In the genomic region with DNA sequence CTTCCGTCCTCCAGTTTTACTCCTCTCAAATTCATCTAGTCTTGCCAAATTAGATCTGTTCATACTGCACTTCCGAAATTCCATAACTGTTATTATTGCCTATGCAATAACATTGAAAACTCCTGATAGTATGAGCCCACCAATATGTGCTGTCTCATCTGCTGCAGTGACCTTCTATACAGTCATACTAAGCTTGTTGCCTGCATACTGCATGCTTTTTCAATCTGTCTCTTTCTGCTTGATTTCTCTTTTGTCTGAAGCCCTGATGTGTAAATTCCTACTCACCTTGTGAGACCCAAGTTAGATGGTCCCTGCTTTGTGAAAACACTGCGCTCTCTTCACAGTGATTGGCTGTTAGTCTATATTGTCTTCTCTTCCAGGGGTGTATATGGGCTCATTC, we compare ENCODE assay signal across 13 cellular contexts. TPM values are rescaled to one million over a fixed set of nuclear protein-coding genes. Genes with fewer than 3 reads are reported as not detected.
A peak's percentile ranks its signal among the peaks of the same experiment; 100 is the strongest.
DNase-seq lines count a peak whose midpoint lies in the region; ATAC-seq, FAIRE-seq and TF ChIP-seq lines count a peak whose summit lies in the region.
"Had no signal": no experiment of that assay in that cellular context is flagged by ENCODE, and none has a peak within 500 bp of the region (broad histone marks: within the 10 kb centered on the region; RNA-seq: fewer than 3 reads in every experiment).

No MANE protein-coding gene starts in this region.

- H3K27ac Mint-ChIP-seq in neural progenitor cell = no peak overlapping the region
- H3K27ac Mint-ChIP-seq: stimulated activated naive CD8-positive, alpha-beta T cell treated with anti-CD3 and anti-CD28 coated beads, Interleukin-15, Interleukin-2, amounts not matched to agents 100 ng/mL and 50 ng/mL, for 24 hours; T-helper 1 cell treated with Interleukin-12 subunit alpha and Interleukin-12 subunit beta and Interleukin-4 antibody, amounts not matched to agents 30 μg/mL and 1 μg/mL, for 36 hours had no signal

- H3K4me1 ChIP-seq in H1 (replicated peaks in 1 of 4; ENCODE audit: control insufficient read depth in 3 of 4, insufficient read depth in 4 of 4, low read length in 3 of 4) (peaks cover 0 to 3% (median 0%) of the 10 kb centered on the region in 4 experiments; a peak in 3 of 7 replicates), neural progenitor cell (peaks cover 23% of the 10 kb centered on the region)

- 66% methylated on average over 3 of the region's 3 CpGs; no CpG with 5 or more reads in 1 of the 2 experiments for WGBS in H1 (ENCODE audit: extremely low coverage in 1 of 2, insufficient coverage in 1 of 2, insufficient read length in 1 of 2, insufficient replicate concordance in 2 of 2, low coverage in 1 of 2, low lambda C conversion rate in 2 of 2, missing lambda C conversion rate in 1 of 2), 2 experiments

- peak overlapping the region; percentile 82 to 94 for H3K4me2 ChIP-seq in H1 (ENCODE audit: insufficient read depth in 1 of 2, low read depth in 2 of 2, low read length in 2 of 2)
- peak overlapping the region; percentile 99 for H3K4me2 ChIP-seq in neural progenitor cell

- H3K36me3 Mint-ChIP-seq in neural progenitor cell = peaks cover 2% of the 10 kb centered on the region

- peaks cover 4% of the 10 kb centered on the region for H3K79me1 ChIP-seq in H1 (ENCODE audit: low read depth, low read length)

- no peak for TF ChIP-seq RAD21 in H1 (IDR thresholded peaks at IDR 0.05 in 1 of 2, conservative IDR thresholded peaks at IDR 0.05 in 1 of 2; ENCODE audit: low read depth in 2 of 2, low read length in 2 of 2)

- H4K20me1 ChIP-seq in H1 (replicated peaks in 1 of 2; ENCODE audit: control insufficient read depth in 1 of 2, insufficient read depth in 2 of 2, low read length in 2 of 2) (peaks cover 0 to 2% of the 10 kb centered on the region in 2 experiments), neural progenitor cell (ENCODE audit: low read depth) (peaks cover 37% of the 10 kb centered on the region)

- H3K79me2 ChIP-seq in H1 (ENCODE audit: control insufficient read depth in 1 of 2, insufficient read depth in 2 of 2, low read length in 2 of 2) (peaks cover 30 to 71% of the 10 kb centered on the region in 2 experiments), neural progenitor cell (ENCODE audit: low read depth) (peaks cover 69% of the 10 kb centered on the region)

- TF ChIP-seq EP300 in H1 (IDR thresholded peaks at IDR 0.05; ENCODE audit: borderline replicate concordance in 1 of 2, low read depth in 2 of 2, low read length in 2 of 2) = no peak

- POLR2A ChIA-PET in H1 (lab: Charles Lee; ENCODE audit: partially characterized antibody) = interaction anchor here (5.8 kb wide), 1 partner anchor 30 kb away, joined by 37 read pairs; a partner anchor contains a TSS

- no peak overlapping the region for H2BK120ac ChIP-seq in H1 (replicated peaks; ENCODE audit: low read depth, low read length)

- no peaks in the 10 kb centered on the region for H3K9me3 Mint-ChIP-seq in neural progenitor cell
- H3K9me3 Mint-ChIP-seq: stimulated activated naive CD8-positive, alpha-beta T cell treated with anti-CD3 and anti-CD28 coated beads, Interleukin-15, Interleukin-2, amounts not matched to agents 100 ng/mL and 50 ng/mL, for 24 hours; T-helper 1 cell treated with Interleukin-12 subunit alpha and Interleukin-12 subunit beta and Interleukin-4 antibody, amounts not matched to agents 30 μg/mL and 1 μg/mL, for 36 hours had no signal

- no peak overlapping the region for H4K8ac ChIP-seq in H1 (ENCODE audit: extremely low read depth, insufficient read depth, low read length)

- H3K9ac ChIP-seq in H1 (replicated peaks in 1 of 4; ENCODE audit: extremely low read depth in 1 of 4, low read depth in 3 of 4, low read length in 3 of 4) = peak overlapping the region in 2 of 4 experiments; percentile 39 to 88; a peak in 1 of 7 replicates
- peak overlapping the region; percentile 92 for H3K9ac ChIP-seq in neural progenitor cell

- no peak overlapping the region for H4K5ac ChIP-seq in H1 (ENCODE audit: insufficient read length, low read depth, low read length)

- H2AFZ ChIP-seq in H1 (ENCODE audit: low read length) (no peak overlapping the region), neural progenitor cell (replicated peaks) (no peak overlapping the region)

- no peak for FAIRE-seq in H1 (lab: Jason Lieb, UNC)

- H3K4ac ChIP-seq in H1 (replicated peaks; ENCODE audit: insufficient read length, low read depth, low read length) = no peak overlapping the region

- ATAC-seq in stimulated activated naive CD8-positive, alpha-beta T cell treated with anti-CD3 and anti-CD28 coated beads, Interleukin-15, Interleukin-2, amounts not matched to agents 100 U/mL and 50 U/mL, for 24 hours = no peak
- ATAC-seq in GM18858 (IDR thresholded peaks at IDR 0.05; ENCODE audit: unreplicated experiment) = no peak

- no peak overlapping the region for H2BK12ac ChIP-seq in H1 (ENCODE audit: low read depth, low read length)

- TF ChIP-seq POLR2A in H1 (IDR thresholded peaks at IDR 0.05; ENCODE audit: control extremely low read depth in 1 of 2, low read depth in 2 of 2, low read length in 2 of 2) = no peak

- H3K23me2 ChIP-seq in H1 (ENCODE audit: low read depth, low read length) = peaks cover 5% of the 10 kb centered on the region

- H3K14ac ChIP-seq in H1 (ENCODE audit: insufficient read length) = no peak overlapping the region

- no peaks in the 10 kb centered on the region for H3K9me3 ChIP-seq in H1 (ENCODE audit: insufficient read depth in 2 of 2, low read depth in 1 of 2, low read length in 1 of 2)
- no peaks in the 10 kb centered on the region for H3K9me3 ChIP-seq in neural progenitor cell (ENCODE audit: low read depth)

- H4K91ac ChIP-seq in H1 (replicated peaks; ENCODE audit: insufficient read length, low read length) = no peak overlapping the region

- H3K18ac ChIP-seq in H1 (ENCODE audit: extremely low read depth, low read length) = no peak overlapping the region

- no peak overlapping the region for H2BK15ac ChIP-seq in H1 (ENCODE audit: low read length)

- H2BK20ac ChIP-seq in H1 (ENCODE audit: low read length) = no peak overlapping the region

- peaks cover 13% of the 10 kb centered on the region for H3F3A ChIP-seq in neural progenitor cell (ENCODE audit: low read depth)

- H3K27ac ChIP-seq in H1 (ENCODE audit: low read depth, low read length) = no peak overlapping the region
- H3K27ac ChIP-seq in neural progenitor cell = no peak overlapping the region

- peak overlapping the region; percentile 96 for H3K4me3 ChIP-seq in AG10803 (ENCODE audit: low read length)
- peak overlapping the region; percentile 81 for H3K4me3 ChIP-seq in LNCaP clone FGC (ENCODE audit: low read depth, low read length)
- H3K4me3 ChIP-seq in H1 (ENCODE audit: extremely low read depth in 1 of 4, insufficient read depth in 2 of 4, low read depth in 3 of 4, low read length in 4 of 4) = peak overlapping the region; percentile 98 to 99 (median 99); a peak in 7 of 8 replicates
- H3K4me3 ChIP-seq in neural progenitor cell = peak overlapping the region; percentile 95

- peaks cover 13% of the 10 kb centered on the region for H3K4me1 Mint-ChIP-seq in neural progenitor cell

- no peak for TF ChIP-seq CTCF in AG10803 (conservative IDR thresholded peaks at IDR 0.05; ENCODE audit: low read length)
- TF ChIP-seq CTCF in LNCaP clone FGC (IDR thresholded peaks at IDR 0.05; ENCODE audit: control insufficient read depth, extremely low read depth, insufficient read depth) = no peak
- TF ChIP-seq CTCF in H1 (IDR thresholded peaks at IDR 0.05; ENCODE audit: control extremely low read depth in 1 of 3, insufficient read depth in 1 of 3, low read depth in 1 of 3, low read length in 3 of 3) = no peak
- TF ChIP-seq CTCF in neural progenitor cell (IDR thresholded peaks at IDR 0.05) = no peak

- no peaks in the 10 kb centered on the region for H3K27me3 Mint-ChIP-seq in neural progenitor cell (ENCODE audit: insufficient read depth, low read depth)
- H3K27me3 Mint-ChIP-seq: stimulated activated naive CD8-positive, alpha-beta T cell treated with anti-CD3 and anti-CD28 coated beads, Interleukin-15, Interleukin-2, amounts not matched to agents 100 ng/mL and 50 ng/mL, for 24 hours had no signal

- H3K56ac ChIP-seq in H1 (replicated peaks; ENCODE audit: insufficient read length, low read depth, low read length) = no peak overlapping the region

- no peak overlapping the region for H3K4me3 Mint-ChIP-seq in neural progenitor cell
- H3K4me3 Mint-ChIP-seq: stimulated activated naive CD8-positive, alpha-beta T cell treated with anti-CD3 and anti-CD28 coated beads, Interleukin-15, Interleukin-2, amounts not matched to agents 100 ng/mL and 50 ng/mL, for 24 hours; T-helper 1 cell treated with Interleukin-12 subunit alpha and Interleukin-12 subunit beta and Interleukin-4 antibody, amounts not matched to agents 30 μg/mL and 1 μg/mL, for 36 hours had no signal

- no peak for DNase-seq in AG10803 (ENCODE audit: low read depth)
- no peak for DNase-seq in LNCaP clone FGC (ENCODE audit: low read depth)
- DNase-seq in H1 (ENCODE audit: low read depth in 1 of 2, low spot score in 2 of 2) = no peak
- peak; percentile 7 for DNase-seq in neural progenitor cell (ENCODE audit: low spot score)
- no peak for DNase-seq in amygdala (lab: John Stamatoyannopoulos, UW)
- no peak for DNase-seq in mesenteric fat pad (ENCODE audit: low spot score)
- DNase-seq in stimulated activated naive CD8-positive, alpha-beta T cell treated with anti-CD3 and anti-CD28 coated beads, Interleukin-15, Interleukin-2, amounts not matched to agents 100 U/mL and 50 U/mL, for 24 hours = no peak
- DNase-seq: activated effector memory CD4-positive, alpha-beta T cell treated with anti-CD3 and anti-CD28 coated beads, Interleukin-2, amount 50 U/mL, for 16 hours; DMS153; NCI-H187 had no signal

- peaks cover 0 to 8% (median 4%) of the 10 kb centered on the region in 4 experiments; a peak in 4 of 8 replicates for H3K36me3 ChIP-seq in H1 (ENCODE audit: control insufficient read depth in 2 of 4, insufficient read depth in 4 of 4, low read length in 3 of 4)
- no peaks in the 10 kb centered on the region for H3K36me3 ChIP-seq in neural progenitor cell

- H3K23ac ChIP-seq in H1 (ENCODE audit: insufficient read length) = no peak overlapping the region

- no peak overlapping the region for H2AK5ac ChIP-seq in H1 (ENCODE audit: low read depth, low read length)

- CTCF ChIA-PET in H1 (lab: Charles Lee; ENCODE audit: partially characterized antibody) = interaction anchor here (1.3 kb wide), 1 partner anchor 29 kb away, joined by 7 read pairs; a partner anchor contains a TSS

- H3K27me3 ChIP-seq in H1 (replicated peaks in 1 of 4; ENCODE audit: control insufficient read depth in 3 of 4, extremely low read depth in 1 of 4, insufficient read depth in 3 of 4, low read length in 3 of 4) = no peaks in the 10 kb centered on the region
- no peaks in the 10 kb centered on the region for H3K27me3 ChIP-seq in neural progenitor cell

- no peak overlapping the region for H2BK5ac ChIP-seq in H1 (ENCODE audit: low read depth, low read length)

RNA-seq across cellular contexts. Expression of a gene that starts 1.1 kb away (rescaled TPM):
- total RNA-seq in H1 (2021; fragmentation: NEBNext Ultra II Directional; extraction: Animal tissue kit (Norgen Biotek cat#: 25700)) = 17.9 and 20.9 TPM in 2 replicates
- 17.2 and 21.4 TPM in 2 replicates for polyA plus RNA-seq in H1 (2011; rRNA removed)
- 23.1 TPM for polyA plus RNA-seq in H1 (2011; cell fraction: cytosol; rRNA removed)
- 19.8 TPM for polyA plus RNA-seq in H1 (2011; cell fraction: nucleus; rRNA removed)
- polyA plus RNA-seq in H1 (2012, experiment 1 of 2) = 18.6 to 24.2 TPM (median 20.5 TPM) in 4 replicates
- 6.2 TPM for polyA plus RNA-seq in H1 (2012, experiment 2 of 2)
- 23.2 TPM for polyA plus RNA-seq in H1 (2013, experiment 1 of 2)
- 22.6 TPM for polyA plus RNA-seq in H1 (2013, experiment 2 of 2)
- polyA minus RNA-seq in H1 (2011; rRNA and poly(A)+ RNA removed) = 16.0 and 19.4 TPM in 2 replicates
- polyA minus RNA-seq in H1 (2011; cell fraction: cytosol; rRNA and poly(A)+ RNA removed) = 8.8 TPM
- 18.7 TPM for polyA minus RNA-seq in H1 (2011; cell fraction: nucleus; rRNA and poly(A)+ RNA removed)
- 23.0 and 27.1 TPM in 2 replicates for total RNA-seq in neural progenitor cell (ENCODE audit: low replicate concordance)
- total RNA-seq in mesenteric fat pad = 10.6 TPM

RNA-seq across cellular contexts. Expression of a gene that starts 2.2 kb away (rescaled TPM):
- total RNA-seq in H1 (2021; fragmentation: NEBNext Ultra II Directional; extraction: Animal tissue kit (Norgen Biotek cat#: 25700)) = 232 and 237 TPM in 2 replicates
- polyA plus RNA-seq in H1 (2011; rRNA removed) = 441 and 609 TPM in 2 replicates
- polyA plus RNA-seq in H1 (2011; cell fraction: cytosol; rRNA removed) = 515 TPM
- polyA plus RNA-seq in H1 (2011; cell fraction: nucleus; rRNA removed) = 254 TPM
- polyA plus RNA-seq in H1 (2012, experiment 1 of 2) = 340 to 444 TPM (median 382 TPM) in 4 replicates
- 140 TPM for polyA plus RNA-seq in H1 (2012, experiment 2 of 2)
- polyA plus RNA-seq in H1 (2013, experiment 1 of 2) = 282 TPM
- polyA plus RNA-seq in H1 (2013, experiment 2 of 2) = 275 TPM
- polyA minus RNA-seq in H1 (2011; rRNA and poly(A)+ RNA removed) = 282 and 298 TPM in 2 replicates
- polyA minus RNA-seq in H1 (2011; cell fraction: cytosol; rRNA and poly(A)+ RNA removed) = 151 TPM
- 54.8 TPM for polyA minus RNA-seq in H1 (2011; cell fraction: nucleus; rRNA and poly(A)+ RNA removed)
- 300 and 420 TPM in 2 replicates for total RNA-seq in neural progenitor cell (ENCODE audit: low replicate concordance)
- total RNA-seq in mesenteric fat pad = 142 TPM

RNA-seq across cellular contexts. Expression of a gene that starts 29.1 kb away (rescaled TPM):
- 104 and 116 TPM in 2 replicates for total RNA-seq in H1 (2021; fragmentation: NEBNext Ultra II Directional; extraction: Animal tissue kit (Norgen Biotek cat#: 25700))
- 58.7 and 74.1 TPM in 2 replicates for polyA plus RNA-seq in H1 (2011; rRNA removed)
- 92.0 TPM for polyA plus RNA-seq in H1 (2011; cell fraction: cytosol; rRNA removed)
- 60.0 TPM for polyA plus RNA-seq in H1 (2011; cell fraction: nucleus; rRNA removed)
- polyA plus RNA-seq in H1 (2012, experiment 1 of 2) = 66.7 to 94.7 TPM (median 77.8 TPM) in 4 replicates
- polyA plus RNA-seq in H1 (2012, experiment 2 of 2) = 95.3 TPM
- 72.4 TPM for polyA plus RNA-seq in H1 (2013, experiment 1 of 2)
- polyA plus RNA-seq in H1 (2013, experiment 2 of 2) = 75.8 TPM
- polyA minus RNA-seq in H1 (2011; rRNA and poly(A)+ RNA removed) = 49.4 and 49.8 TPM in 2 replicates
- 35.5 TPM for polyA minus RNA-seq in H1 (2011; cell fraction: cytosol; rRNA and poly(A)+ RNA removed)
- polyA minus RNA-seq in H1 (2011; cell fraction: nucleus; rRNA and poly(A)+ RNA removed) = 32.7 TPM
- total RNA-seq in neural progenitor cell (ENCODE audit: low replicate concordance) (95.9 and 96.4 TPM in 2 replicates), mesenteric fat pad (54.1 TPM)
